29 cellular contexts compared by ENCODE assay signal in genomic region chr6:155256122-155256795, GRCh38. TPM values are rescaled to one million over a fixed set of nuclear protein-coding genes. Genes with fewer than 3 reads are reported as not detected.
"Had no signal": no experiment of that assay in that cellular context is flagged by ENCODE, and none has a peak within 500 bp of the region (broad histone marks: within the 10 kb centered on the region; RNA-seq: fewer than 3 reads in every experiment).

No MANE protein-coding gene starts in this region.

- DNase-seq: activated B cell treated with CpG ODN at 0.5 μM for 24 hours; activated CD4-positive, alpha-beta T cell treated with anti-CD3 and anti-CD28 coated beads for 36 hours; activated CD8-positive, alpha-beta memory T cell treated with anti-CD3 and anti-CD28 coated beads, Interleukin-2, amount 10 ng/mL, durations not matched to agents 7 days and 5 days; activated CD8-positive, alpha-beta T cell treated with anti-CD3 and anti-CD28 coated beads, Interleukin-2, amount 10 ng/mL, durations not matched to agents 7 days and 5 days; activated naive CD4-positive, alpha-beta T cell; activated naive CD8-positive, alpha-beta T cell treated with anti-CD3 and anti-CD28 coated beads, Interleukin-2, amount 10 ng/mL, durations not matched to agents 7 days and 5 days; activated T-cell treated with anti-CD3 and anti-CD28 coated beads, Interleukin-2, amount 50 U/mL, for 72 hours; amniotic stem cell; brain microvascular endothelial cell; caudate nucleus; gastrocnemius medialis; glutamatergic neuron; hypothalamus; mammary epithelial cell; sigmoid colon; small intestine; stimulated activated CD4-positive, alpha-beta T cell treated with anti-CD3 and anti-CD28 coated beads, Interleukin-4, amount 100 ng/mL, for 24 hours; T-helper 1 cell had no signal

- H3K4me3 ChIP-seq: gastrocnemius medialis, sigmoid colon, thoracic aorta had no signal

- H3K27ac ChIP-seq: brain microvascular endothelial cell, neutrophil, sigmoid colon, thoracic aorta had no signal

- H3K27me3 ChIP-seq: brain microvascular endothelial cell, gastrocnemius medialis, neutrophil, sigmoid colon had no signal

- ATAC-seq: activated CD4-positive, alpha-beta T cell treated with anti-CD3 and anti-CD28 coated beads for 36 hours; activated CD8-positive, alpha-beta memory T cell treated with anti-CD3 and anti-CD28 coated beads, Interleukin-2, amount 10 ng/mL, durations not matched to agents 7 days and 5 days; activated CD8-positive, alpha-beta T cell treated with anti-CD3 and anti-CD28 coated beads, Interleukin-2, amount 10 ng/mL, durations not matched to agents 7 days and 5 days; activated T-cell treated with anti-CD3 and anti-CD28 coated beads, Interleukin-2, amount 50 U/mL, for 72 hours; esophagus mucosa; gastrocnemius medialis; stimulated activated effector memory CD8-positive, alpha-beta T cell treated with anti-CD3 and anti-CD28 coated beads, Interleukin-12 subunit alpha, Interleukin-12 subunit beta, amount 100 ng/mL, for 72 hours had no signal

- H3K9me3 ChIP-seq: gastrocnemius medialis, neutrophil, sigmoid colon, thoracic aorta had no signal

RNA-seq across cellular contexts. Expression of gene CLDN20, which starts 7.6 kb away (rescaled TPM):
- total RNA-seq: activated B cell treated with CpG ODN at 0.5 μM for 24 hours; activated CD4-positive, alpha-beta T cell treated with anti-CD3 and anti-CD28 coated beads for 36 hours; activated CD8-positive, alpha-beta memory T cell treated with anti-CD3 and anti-CD28 coated beads, Interleukin-2, amount 10 ng/mL, durations not matched to agents 7 days and 5 days; activated CD8-positive, alpha-beta T cell treated with anti-CD3 and anti-CD28 coated beads, Interleukin-2, amount 10 ng/mL, durations not matched to agents 7 days and 5 days; activated naive CD8-positive, alpha-beta T cell treated with anti-CD3 and anti-CD28 coated beads, Interleukin-2, amount 10 ng/mL, durations not matched to agents 7 days and 5 days; activated T-cell treated with anti-CD3 and anti-CD28 coated beads, Interleukin-2, amount 50 U/mL, for 72 hours; astrocyte; esophagus mucosa; gastrocnemius medialis; kidney epithelial cell; liver; osteocyte; posterior vena cava; renal cortical epithelial cell; sigmoid colon; subcutaneous adipose tissue; thoracic aorta had no signal
- polyA plus RNA-seq: mammary epithelial cell, sigmoid colon, small intestine had no signal
